In genomic region chr19:48713041-48713863, GRCh38 we compare ENCODE assay signal across 6 cellular contexts. TPM values are rescaled to one million over a fixed set of nuclear protein-coding genes. Genes with fewer than 3 reads are reported as not detected.
DNase-seq lines count a peak whose midpoint lies in the region; TF ChIP-seq lines count a peak whose summit lies in the region.

No MANE protein-coding gene starts in this region.

- TF ChIP-seq CTCF in BE2C (IDR thresholded peaks at IDR 0.05; ENCODE audit: low read depth, low read length) (peak; percentile 37), LNCaP clone FGC (IDR thresholded peaks at IDR 0.05; ENCODE audit: control insufficient read depth, extremely low read depth, insufficient read depth) (no peak), endothelial cell (IDR thresholded peaks at IDR 0.05; ENCODE audit: unreplicated experiment) (no peak), smooth muscle cell (IDR thresholded peaks at IDR 0.05; ENCODE audit: borderline replicate concordance, insufficient read depth, poor library complexity, severe bottlenecking) (peak; percentile 3)

- peak overlapping the region; percentile 28 for H3K9ac ChIP-seq in smooth muscle cell (ENCODE audit: low read depth)

- peaks cover 4% of the 10 kb centered on the region for H3K36me3 Mint-ChIP-seq in endothelial cell (ENCODE audit: low read depth, unreplicated experiment)

- H3K4me1 Mint-ChIP-seq in endothelial cell (ENCODE audit: unreplicated experiment): peaks cover 9% of the 10 kb centered on the region

- DNase-seq in BE2C (no peak), LNCaP clone FGC (ENCODE audit: low read depth) (no peak), endothelial cell (ENCODE audit: low spot score) (peak; percentile 34), smooth muscle cell (lab: John Stamatoyannopoulos, UW; ENCODE audit: unreplicated experiment) (no peak), GM19238 (ENCODE audit: insufficient read length, low spot score) (no peak), H4 (ENCODE audit: low spot score) (no peak)

- peak overlapping the region; percentile 80 for H3K4me3 ChIP-seq in BE2C (ENCODE audit: low read depth, low read length)
- peak overlapping the region; percentile 69 for H3K4me3 ChIP-seq in LNCaP clone FGC (ENCODE audit: low read depth, low read length)
- peak overlapping the region; percentile 71 for H3K4me3 ChIP-seq in smooth muscle cell

- peak overlapping the region; percentile 88 for H3K4me2 ChIP-seq in smooth muscle cell

- H3F3A ChIP-seq in smooth muscle cell (ENCODE audit: low read depth): peaks cover 8% of the 10 kb centered on the region

- no peaks in the 10 kb centered on the region for H3K27me3 ChIP-seq in BE2C
- H3K27me3 ChIP-seq in smooth muscle cell (ENCODE audit: low read depth): no peaks in the 10 kb centered on the region

- peak overlapping the region; percentile 90 for H2AFZ ChIP-seq in smooth muscle cell (ENCODE audit: low read depth)

- no peaks in the 10 kb centered on the region for H3K79me2 ChIP-seq in smooth muscle cell (ENCODE audit: low read depth)

- H3K9me3 ChIP-seq in BE2C (no peaks in the 10 kb centered on the region), smooth muscle cell (replicated peaks; ENCODE audit: low read depth) (no peaks in the 10 kb centered on the region)

- H3K27ac ChIP-seq in smooth muscle cell (ENCODE audit: low read depth): no peak overlapping the region

- H4K20me1 ChIP-seq in smooth muscle cell (ENCODE audit: low read depth): no peaks in the 10 kb centered on the region

- no peaks in the 10 kb centered on the region for H3K9me3 Mint-ChIP-seq in endothelial cell (ENCODE audit: unreplicated experiment)

- peaks cover 16% of the 10 kb centered on the region for H3K27me3 Mint-ChIP-seq in endothelial cell (ENCODE audit: unreplicated experiment)

- H3K27ac Mint-ChIP-seq in endothelial cell (ENCODE audit: unreplicated experiment): no peak overlapping the region

- H3K4me1 ChIP-seq in BE2C (peaks cover 3% of the 10 kb centered on the region; the same call in 1 of the 2 replicates), smooth muscle cell (ENCODE audit: low read depth) (peaks cover 21% of the 10 kb centered on the region)

- 7% methylated on average over 22 of the region's 25 CpGs for WGBS in smooth muscle cell (ENCODE audit: low lambda C conversion rate)

- peak overlapping the region; percentile 86 for H3K4me3 Mint-ChIP-seq in endothelial cell (ENCODE audit: unreplicated experiment)

- H3K36me3 ChIP-seq in BE2C (no peaks in the 10 kb centered on the region), smooth muscle cell (ENCODE audit: low read depth) (no peaks in the 10 kb centered on the region)

RNA-seq across cellular contexts. Expression of gene MAMSTR, which starts 6.3 kb away (rescaled TPM):
- 1.8 TPM for polyA plus RNA-seq in BE2C (2012; ENCODE audit: insufficient read depth, insufficient read length, low read depth)
- 1.5 TPM for total RNA-seq in endothelial cell (ENCODE audit: unreplicated experiment)
- 0.22 and 0.58 TPM in 2 replicates for total RNA-seq in smooth muscle cell
- polyA plus RNA-seq in smooth muscle cell: 3.2 and 3.9 TPM in 2 replicates
- total RNA-seq in H4 (2014; rRNA removed; shearing (Covaris generic)): 0.31 and 0.51 TPM in 2 replicates

RNA-seq across cellular contexts. Expression of gene FUT2, which starts 17.5 kb away (rescaled TPM):
- polyA plus RNA-seq in BE2C (2012; ENCODE audit: insufficient read depth, insufficient read length, low read depth): 3.1 TPM
- 1.5 TPM for total RNA-seq in endothelial cell (ENCODE audit: unreplicated experiment)
- 0.27 and 1.1 TPM in 2 replicates for total RNA-seq in smooth muscle cell
- polyA plus RNA-seq in smooth muscle cell: 0.18 and 0.54 TPM in 2 replicates
- total RNA-seq in H4 (2014; rRNA removed; shearing (Covaris generic)): not detected in 2 replicates

RNA-seq across cellular contexts. Expression of gene RASIP1, which starts 27.2 kb away (rescaled TPM):
- 0.82 TPM for polyA plus RNA-seq in BE2C (2012; ENCODE audit: insufficient read depth, insufficient read length, low read depth)
- total RNA-seq in endothelial cell (ENCODE audit: unreplicated experiment) (192 TPM), smooth muscle cell (0.27 and 0.81 TPM in 2 replicates)
- 2.7 and 3.5 TPM in 2 replicates for polyA plus RNA-seq in smooth muscle cell
- total RNA-seq in H4 (2014; rRNA removed; shearing (Covaris generic)): 0.14 TPM in 1 of 2 replicates, not detected in the other

RNA-seq across cellular contexts. Expression of gene IZUMO1, which starts 33.5 kb away (rescaled TPM):
- polyA plus RNA-seq in BE2C (2012; ENCODE audit: insufficient read depth, insufficient read length, low read depth): not detected
- total RNA-seq in endothelial cell (ENCODE audit: unreplicated experiment) (3.3 TPM), smooth muscle cell (0.45 TPM in 1 of 2 replicates, not detected in the other)
- not detected in 2 replicates for polyA plus RNA-seq in smooth muscle cell
- not detected in 2 replicates for total RNA-seq in H4 (2014; rRNA removed; shearing (Covaris generic))

RNA-seq across cellular contexts. Expression of gene FUT1, which starts 39.2 kb away (rescaled TPM):
- 6.3 TPM for polyA plus RNA-seq in BE2C (2012; ENCODE audit: insufficient read depth, insufficient read length, low read depth)
- total RNA-seq in endothelial cell (ENCODE audit: unreplicated experiment): 5.7 TPM
- total RNA-seq in smooth muscle cell: 0.58 TPM in 2 replicates
- polyA plus RNA-seq in smooth muscle cell: 0.51 and 1.8 TPM in 2 replicates
- 0.25 TPM in 1 of 2 replicates, not detected in the other for total RNA-seq in H4 (2014; rRNA removed; shearing (Covaris generic))

Comparison
In these comparisons a context has a peak if more than half of its experiments do, and no peak if none do; other contexts are left out.
1. CTCF ChIP-seq: peak in BE2C (single experiment) and smooth muscle cell (single experiment); none in LNCaP clone FGC (single experiment) and endothelial cell (single experiment).
2. RNA of gene RASIP1, which starts 27.2 kb away (total RNA-seq): 192 TPM in endothelial cell (single experiment); 0.27 to 0.81 TPM in smooth muscle cell and 0.14 TPM in H4; every median in the first group is over 100 times any median in the second.
3. Peak in every context shown above with its lines, with median percentiles within 50 percentile points of each other: H3K4me3 ChIP-seq.